8 cellular contexts compared by ENCODE assay signal in genomic region chr1:24642481-24643361, GRCh38. TPM values are rescaled to one million over a fixed set of nuclear protein-coding genes. Genes with fewer than 3 reads are reported as not detected.
DNase-seq lines count a peak whose midpoint lies in the region; ATAC-seq lines count a peak whose summit lies in the region.

SRRM1 (plus strand) TSS chr1:24643302; CDS start chr1:24643327, 25 bp downstream.

- peak; percentile 100 for DNase-seq in AG20443 (ENCODE audit: low spot score)
- DNase-seq in NCI-H460 (ENCODE audit: extremely low read depth, low read depth), result peak; percentile 98
- DNase-seq in activated CD4-positive, CD25-positive, alpha-beta regulatory T cell treated with anti-CD3 and anti-CD28 coated beads, Interleukin-2, amount 50 U/mL, for 72 hours, result peak; percentile 95
- peak; percentile 99 to 100 for DNase-seq in cerebellar nuclear complex (lab: John Stamatoyannopoulos, UW)
- DNase-seq in islet precursor cell, result peak; percentile 100
- DNase-seq in stimulated activated CD4-positive, alpha-beta T cell treated with anti-CD3 and anti-CD28 coated beads, Interleukin-12 subunit alpha, Interleukin-12 subunit beta, amount 100 ng/mL, for 48 hours (ENCODE audit: low read depth in 2 of 3, low spot score in 1 of 3), result peak; percentile 95 to 99 (median 98)

- ATAC-seq in GM19035 (IDR thresholded peaks at IDR 0.05; ENCODE audit: unreplicated experiment), result peak; percentile 90
- peak; percentile 89 for ATAC-seq in HG03354 (IDR thresholded peaks at IDR 0.05; ENCODE audit: poor library complexity, severe bottlenecking, unreplicated experiment)

RNA-seq across cellular contexts. Expression of gene SRRM1, which starts in this region (rescaled TPM):
- 50.4 and 50.9 TPM in 2 replicates for total RNA-seq in NCI-H460 (2014; rRNA removed; shearing (Covaris generic))
- 60.2 and 83.8 TPM in 2 replicates for polyA plus RNA-seq in NCI-H460 (2014; cell fraction: nucleus; rRNA removed)

Comparison
In these comparisons a context has a peak if more than half of its experiments do, and no peak if none do; other contexts are left out.
1. Peak in every context shown above with its lines: DNase-seq and ATAC-seq.